9 cellular contexts compared by ENCODE assay signal in the genomic region with DNA sequence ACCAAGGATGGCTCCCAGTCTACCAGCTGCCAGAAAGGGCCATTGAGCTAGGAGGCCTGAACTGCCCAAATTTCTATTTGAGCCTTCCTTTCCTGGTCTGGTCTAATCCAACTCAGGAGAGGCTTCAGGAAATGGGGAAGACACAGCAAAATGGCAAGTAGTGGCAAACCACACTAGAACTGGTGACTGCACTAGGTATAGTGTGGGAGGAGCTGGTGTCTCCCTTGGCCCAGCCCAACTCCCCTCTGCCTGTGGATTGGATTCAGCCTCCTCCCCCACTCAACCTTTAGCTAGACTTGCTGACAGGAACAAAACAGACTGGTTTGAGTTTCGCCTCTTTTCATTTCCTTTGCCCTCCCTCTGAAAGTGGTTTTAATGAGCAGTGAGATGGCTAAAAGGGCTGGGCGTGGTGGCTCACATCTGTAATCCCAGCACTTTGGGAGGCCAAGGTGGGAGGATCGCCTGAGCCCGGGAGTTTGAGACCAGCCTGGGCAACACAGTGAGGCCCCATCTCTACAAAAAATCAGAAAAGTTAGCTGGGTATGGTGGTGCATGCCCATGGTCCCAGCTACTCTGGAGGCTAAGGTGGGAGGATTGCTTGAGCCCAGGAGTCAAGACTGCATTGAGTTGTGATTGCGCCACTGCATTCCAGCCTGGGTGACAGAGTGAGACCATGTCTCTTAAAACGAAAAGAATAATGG. TPM values are rescaled to one million over a fixed set of nuclear protein-coding genes. Genes with fewer than 3 reads are reported as not detected.
DNase-seq lines count a peak whose midpoint lies in the region; ATAC-seq and TF ChIP-seq lines count a peak whose summit lies in the region.
"Had no signal": no experiment of that assay in that cellular context is flagged by ENCODE, and none has a peak within 500 bp of the region (broad histone marks: within the 10 kb centered on the region; RNA-seq: fewer than 3 reads in every experiment).

No MANE protein-coding gene starts in this region.

- H3K36me3 ChIP-seq in subcutaneous abdominal adipose tissue (ENCODE audit: control insufficient read depth in 5 of 5, insufficient read depth in 5 of 5, low read length in 5 of 5), result peaks cover 0 to 43% (median 32%) of the 10 kb centered on the region in 5 donors

- peaks cover 20% of the 10 kb centered on the region for H3K36me3 Mint-ChIP-seq in activated CD4-positive, alpha-beta T cell treated with anti-CD3 and anti-CD28 coated beads for 36 hours (ENCODE audit: low read depth)
- peaks cover 50% of the 10 kb centered on the region for H3K36me3 Mint-ChIP-seq in activated B cell treated with CpG ODN at 0.5 μM for 24 hours (ENCODE audit: low read depth)

- H3K9me3 ChIP-seq in subcutaneous abdominal adipose tissue (ENCODE audit: control insufficient read depth in 5 of 5, low read length in 5 of 5), result no peaks in the 10 kb centered on the region

- H3K9ac ChIP-seq in subcutaneous abdominal adipose tissue (ENCODE audit: low read length in 5 of 5), result peak overlapping the region in 1 of 5 donors; percentile 2

- peaks cover 13 to 68% (median 65%) of the 10 kb centered on the region in 5 donors for H3K4me1 ChIP-seq in subcutaneous abdominal adipose tissue (ENCODE audit: control insufficient read depth in 5 of 5, insufficient read depth in 5 of 5, low read length in 5 of 5)

- POLR2A ChIA-PET in activated CD4-positive, alpha-beta T cell treated with anti-CD3 and anti-CD28 coated beads for 36 hours (lab: Charles Lee), result interaction anchor here (0.6 to 1.4 kb wide), 2 partner anchors 40 to 41 kb away, joined by 4 to 6 read pairs; a partner anchor contains a TSS
- POLR2A ChIA-PET in activated B cell treated with CpG ODN at 0.5 μM for 24 hours (lab: Charles Lee), result interaction anchor here (1.0 to 1.4 kb wide), 3 partner anchors 40 to 100 kb away, joined by 3 to 5 read pairs (median 4); a partner anchor contains a TSS

- DNase-seq in activated CD4-positive, alpha-beta T cell treated with anti-CD3 and anti-CD28 coated beads for 36 hours, result peak; percentile 72
- DNase-seq in activated CD4-positive, alpha-beta T cell treated with anti-CD3 and anti-CD28 coated beads for 4 hours, result no peak
- DNase-seq in activated B cell treated with CpG ODN at 0.5 μM for 24 hours (no peak), left ventricle myocardium superior (no peak), NCI-H1092 treated with DMSO at 0.1 percent for 48 hours (lab: John Stamatoyannopoulos, UW) (no peak)
- DNase-seq: NCI-H1417 treated with DMSO at 0.1 percent for 48 hours had no signal

- peak overlapping the region; percentile 76 for H3K27ac Mint-ChIP-seq in activated CD4-positive, alpha-beta T cell treated with anti-CD3 and anti-CD28 coated beads for 36 hours
- peak overlapping the region; percentile 60 for H3K27ac Mint-ChIP-seq in activated B cell treated with CpG ODN at 0.5 μM for 24 hours

- TF ChIP-seq CTCF in activated B cell treated with CpG ODN at 0.5 μM for 24 hours (IDR thresholded peaks at IDR 0.05), result no peak

- H3K27ac ChIP-seq in subcutaneous abdominal adipose tissue (ENCODE audit: low read depth, low read length), result peak overlapping the region; percentile 57

- peaks cover 41% of the 10 kb centered on the region for H3K4me1 Mint-ChIP-seq in activated CD4-positive, alpha-beta T cell treated with anti-CD3 and anti-CD28 coated beads for 36 hours
- H3K4me1 Mint-ChIP-seq in activated B cell treated with CpG ODN at 0.5 μM for 24 hours, result peaks cover 18% of the 10 kb centered on the region

- no peaks in the 10 kb centered on the region for H3K27me3 Mint-ChIP-seq in activated CD4-positive, alpha-beta T cell treated with anti-CD3 and anti-CD28 coated beads for 36 hours
- H3K27me3 Mint-ChIP-seq in activated B cell treated with CpG ODN at 0.5 μM for 24 hours, result no peaks in the 10 kb centered on the region

- CTCF ChIA-PET in activated CD4-positive, alpha-beta T cell treated with anti-CD3 and anti-CD28 coated beads for 36 hours (lab: Charles Lee), result interaction anchor here (0.5 to 5.7 kb wide), 12 partner anchors 8 to 409 kb away, joined by 3 to 39 read pairs (median 4); a partner anchor contains a TSS
- CTCF ChIA-PET in activated B cell treated with CpG ODN at 0.5 μM for 24 hours (lab: Charles Lee), result interaction anchor here (0.8 to 7.3 kb wide), 9 partner anchors 13 to 409 kb away, joined by 3 to 99 read pairs (median 4); a partner anchor contains a TSS

- peak; percentile 79 for ATAC-seq in activated CD4-positive, alpha-beta T cell treated with anti-CD3 and anti-CD28 coated beads for 36 hours
- ATAC-seq in activated B cell treated with CpG ODN at 0.5 μM for 24 hours (ENCODE audit: low read depth), result no peak
- ATAC-seq in left ventricle myocardium superior, result peak; percentile 6
- no peak for ATAC-seq in GM21360 (IDR thresholded peaks at IDR 0.05; ENCODE audit: unreplicated experiment)
- ATAC-seq in GM21737 (IDR thresholded peaks at IDR 0.05; ENCODE audit: unreplicated experiment), result no peak

- no peak overlapping the region for H3K4me3 ChIP-seq in subcutaneous abdominal adipose tissue (ENCODE audit: low read depth in 1 of 5, low read length in 5 of 5)

- H3K4me3 Mint-ChIP-seq in activated CD4-positive, alpha-beta T cell treated with anti-CD3 and anti-CD28 coated beads for 36 hours, result no peak overlapping the region
- no peak overlapping the region for H3K4me3 Mint-ChIP-seq in activated B cell treated with CpG ODN at 0.5 μM for 24 hours

- peaks cover 0 to 9% (median 5%) of the 10 kb centered on the region in 5 donors for H3K27me3 ChIP-seq in subcutaneous abdominal adipose tissue (ENCODE audit: control insufficient read depth in 5 of 5, insufficient read depth in 4 of 5, low read length in 5 of 5)

- no peaks in the 10 kb centered on the region for H3K9me3 Mint-ChIP-seq in activated CD4-positive, alpha-beta T cell treated with anti-CD3 and anti-CD28 coated beads for 36 hours (ENCODE audit: low read depth)
- no peaks in the 10 kb centered on the region for H3K9me3 Mint-ChIP-seq in activated B cell treated with CpG ODN at 0.5 μM for 24 hours

- intact Hi-C loops in activated CD4-positive, alpha-beta T cell treated with anti-CD3 and anti-CD28 coated beads for 36 hours (cut with DNase I, micrococcal nuclease), result loop anchor here in 1 of 2 experiments (5.0 kb wide), 1 partner anchor 102 kb away; a partner anchor contains a TSS
- intact Hi-C loops in activated B cell treated with CpG ODN at 0.5 μM for 24 hours (cut with micrococcal nuclease) (loop anchor here (5.0 kb wide), 1 partner anchor 332 kb away; no protein-coding TSS in a partner anchor), left ventricle myocardium superior (cut with micrococcal nuclease) (loop anchor here (5.0 kb wide), 2 partner anchors 87 to 407 kb away; no protein-coding TSS in a partner anchor)

RNA-seq across cellular contexts. Expression of a gene that starts 17.5 kb away (rescaled TPM):
- total RNA-seq in activated CD4-positive, alpha-beta T cell treated with anti-CD3 and anti-CD28 coated beads for 36 hours, result 10 to 100 TPM; 54.0 to 68.7 TPM
- total RNA-seq in activated B cell treated with CpG ODN at 0.5 μM for 24 hours (57.0 and 59.1 TPM in 2 replicates), left ventricle myocardium superior (46.0 TPM)

RNA-seq across cellular contexts. Expression of a gene that starts 25.2 kb away (rescaled TPM):
- total RNA-seq in activated CD4-positive, alpha-beta T cell treated with anti-CD3 and anti-CD28 coated beads for 36 hours, result not detected
- total RNA-seq in activated B cell treated with CpG ODN at 0.5 μM for 24 hours, result 0.17 TPM in 1 of 2 replicates, not detected in the other
- total RNA-seq in left ventricle myocardium superior, result 0.15 TPM

RNA-seq across cellular contexts. Expression of a gene that starts 34.4 kb away (rescaled TPM):
- total RNA-seq in activated CD4-positive, alpha-beta T cell treated with anti-CD3 and anti-CD28 coated beads for 36 hours, result 10 to 100 TPM; 35.1 to 35.3 TPM
- total RNA-seq in activated B cell treated with CpG ODN at 0.5 μM for 24 hours (40.1 and 40.5 TPM in 2 replicates), left ventricle myocardium superior (28.3 TPM)

RNA-seq across cellular contexts. Expression of a gene that starts 41.0 kb away (rescaled TPM):
- 10 to 100 TPM; 59.8 to 64.6 TPM for total RNA-seq in activated CD4-positive, alpha-beta T cell treated with anti-CD3 and anti-CD28 coated beads for 36 hours
- 75.7 and 81.4 TPM in 2 replicates for total RNA-seq in activated B cell treated with CpG ODN at 0.5 μM for 24 hours
- total RNA-seq in left ventricle myocardium superior, result 23.6 TPM

Comparison
In these comparisons a context has a peak if more than half of its experiments do, and no peak if none do; other contexts are left out.
1. ATAC-seq: peak in activated CD4-positive, alpha-beta T cell treated with anti-CD3 and anti-CD28 coated beads for 36 hours (single experiment) and left ventricle myocardium superior (single experiment); none in activated B cell treated with CpG ODN at 0.5 μM for 24 hours (single experiment), GM21360 (single experiment) and GM21737 (single experiment).